1 cellular context compared by ENCODE assay signal in genomic region chrX:18676470-18676869, GRCh38.
TF ChIP-seq lines count a peak whose summit lies in the region.

No MANE protein-coding gene starts in this region.

TF ChIP-seq in K562, 482 proteins besides CTCF, POLR2A, EP300 and RAD21:
- peak; percentile 11 for TF ChIP-seq CTCFL (IDR thresholded peaks at IDR 0.05; ENCODE audit: borderline replicate concordance, insufficient read depth, low read depth, low read length, poor library complexity, severe bottlenecking)
- no peak for TF ChIP-seq CEBPZ (IDR thresholded peaks at IDR 0.05; ENCODE audit: borderline replicate concordance, low read depth, low read length)
- no peak for TF ChIP-seq ZNF75A (CRISPR knock-in tag; IDR thresholded peaks at IDR 0.05)
- no peak for TF ChIP-seq BDP1 (IDR thresholded peaks at IDR 0.05; ENCODE audit: insufficient read depth, insufficient read length)
